ENCODE assay signal across 8 cellular contexts in genomic region chr3:177358085-177358967, GRCh38.
DNase-seq lines count a peak whose midpoint lies in the region; ATAC-seq and TF ChIP-seq lines count a peak whose summit lies in the region.

No MANE protein-coding gene starts in this region.

- H3K4me2 ChIP-seq in parathyroid adenoma (ENCODE audit: low read length), result peak overlapping the region; percentile 52

- peaks cover 0 to 13% of the 10 kb centered on the region in 2 donors for H3K36me3 Mint-ChIP-seq in activated naive CD4-positive, alpha-beta T cell treated with anti-CD3 and anti-CD28 coated beads, Interleukin-2, amount 50 U/mL, for 72 hours

- intact Hi-C loops in Right ventricle myocardium inferior (cut with DNase I), result loop anchor here (2.0 to 10.0 kb wide), 3 partner anchors 231 to 456 kb away; no protein-coding TSS in a partner anchor

- H3K36me3 ChIP-seq in parathyroid adenoma (ENCODE audit: control insufficient read depth, insufficient read depth, low read length), result no peaks in the 10 kb centered on the region

- peak overlapping the region; percentile 93 for H3K27ac ChIP-seq in parathyroid adenoma

- TF ChIP-seq CTCF in parathyroid adenoma (IDR thresholded peaks at IDR 0.05), result no peak

- H2AFZ ChIP-seq in parathyroid adenoma, result peak overlapping the region; percentile 56

- H3K4me1 ChIP-seq in parathyroid adenoma, result peaks cover 35% of the 10 kb centered on the region

- DNase-seq in COLO829 (ENCODE audit: low spot score), result peak; percentile 93
- DNase-seq in SIG-M5 treated with dmso at 0.1 percent for 504 hours (lab: John Stamatoyannopoulos, UW; ENCODE audit: unreplicated experiment), result peak; percentile 97
- DNase-seq in activated naive CD4-positive, alpha-beta T cell treated with anti-CD3 and anti-CD28 coated beads, Interleukin-2, amount 50 U/mL, for 72 hours (ENCODE audit: low spot score in 2 of 2), result peak; percentile 56 to 83
- DNase-seq in Right ventricle myocardium inferior (ENCODE audit: missing footprints), result peak; percentile 83
- DNase-seq in GM19238 (ENCODE audit: insufficient read length, low spot score), result no peak

- H3K27me3 ChIP-seq in parathyroid adenoma (ENCODE audit: control insufficient read depth, insufficient read depth, low read length), result no peaks in the 10 kb centered on the region

- H3K9me3 Mint-ChIP-seq in activated naive CD4-positive, alpha-beta T cell treated with anti-CD3 and anti-CD28 coated beads, Interleukin-2, amount 50 U/mL, for 72 hours, result peaks cover 3 to 11% of the 10 kb centered on the region in 2 donors

- ATAC-seq in GM19467 (IDR thresholded peaks at IDR 0.05; ENCODE audit: unreplicated experiment) (peak; percentile 33), HG03575 (IDR thresholded peaks at IDR 0.05; ENCODE audit: extremely low read depth, insufficient number of reproducible peaks, low FRiP score, unreplicated experiment) (peak; percentile 26), Right ventricle myocardium inferior (peak; percentile 47)
- peak; percentile 57 to 71 for ATAC-seq in activated naive CD4-positive, alpha-beta T cell treated with anti-CD3 and anti-CD28 coated beads, Interleukin-2, amount 50 U/mL, for 72 hours

- no peaks in the 10 kb centered on the region for H3K9me3 ChIP-seq in parathyroid adenoma (ENCODE audit: control insufficient read depth, low read length)

- H3K27ac Mint-ChIP-seq in activated naive CD4-positive, alpha-beta T cell treated with anti-CD3 and anti-CD28 coated beads, Interleukin-2, amount 50 U/mL, for 72 hours, result peak overlapping the region; percentile 95

- no peaks in the 10 kb centered on the region for H3K79me2 ChIP-seq in parathyroid adenoma

- peak overlapping the region; percentile 24 for H3K4me3 ChIP-seq in parathyroid adenoma (ENCODE audit: low read depth, low read length)

- no peak overlapping the region for H3K9ac ChIP-seq in parathyroid adenoma
